Comparison of ENCODE assay signal across 1 cellular context in the genomic region with DNA sequence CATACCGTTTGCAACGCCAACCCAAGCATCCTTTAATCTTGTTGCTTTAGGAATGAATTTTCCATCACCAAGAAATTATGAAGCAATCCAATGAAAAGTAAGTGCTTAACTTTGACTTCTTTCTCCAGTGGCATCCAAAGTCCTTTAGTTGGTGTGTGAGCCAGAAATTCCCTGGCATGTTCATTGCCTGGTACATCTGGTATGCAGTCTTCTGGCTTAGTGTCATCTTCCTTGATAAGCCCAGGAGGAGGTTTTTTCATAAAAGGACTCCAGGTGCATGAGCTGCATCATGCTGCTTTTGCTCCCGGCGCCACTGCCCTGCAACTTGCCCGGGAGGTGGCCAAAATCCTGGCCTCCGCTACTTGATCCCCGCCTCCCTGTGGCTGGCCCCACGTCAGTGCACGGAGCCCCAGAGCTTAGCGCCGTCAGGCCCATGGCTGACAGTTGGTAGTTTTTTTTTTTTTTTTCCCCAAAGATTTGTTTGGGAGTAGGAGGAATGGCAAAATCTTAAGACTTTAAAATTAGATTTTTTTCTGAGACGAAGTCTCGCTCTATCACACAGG.
TF ChIP-seq lines count a peak whose summit lies in the region.

No MANE protein-coding gene starts in this region.

TF ChIP-seq in HCT116, 20 proteins besides CTCF, POLR2A, EP300 and RAD21 (continued from another document):
- TF ChIP-seq TCF7L2 (IDR thresholded peaks at IDR 0.05; ENCODE audit: borderline replicate concordance, extremely low read depth, insufficient read depth, insufficient read length) = no peak
- TF ChIP-seq SRF (IDR thresholded peaks at IDR 0.05; ENCODE audit: low read depth) = no peak
- no peak for TF ChIP-seq FOSL1 (IDR thresholded peaks at IDR 0.05; ENCODE audit: low read depth)
